In genomic region chr16:71855937-71856662, GRCh38 we compare ENCODE assay signal across 17 cellular contexts. TPM values are rescaled to one million over a fixed set of nuclear protein-coding genes. Genes with fewer than 3 reads are reported as not detected.
DNase-seq lines count a peak whose midpoint lies in the region; ATAC-seq and TF ChIP-seq lines count a peak whose summit lies in the region.
"Had no signal": no experiment of that assay in that cellular context is flagged by ENCODE, and none has a peak within 500 bp of the region (broad histone marks: within the 10 kb centered on the region; RNA-seq: fewer than 3 reads in every experiment).

No MANE protein-coding gene starts in this region.

- ATAC-seq in GM19351 (IDR thresholded peaks at IDR 0.05; ENCODE audit: unreplicated experiment), result peak; percentile 41
- ATAC-seq: pancreas had no signal

- H3K36me3 ChIP-seq in spleen, result peaks cover 0 to 99% (median 41%) of the 10 kb centered on the region in 6 donors

- 69 to 87% (median 84%) methylated on average over 5 of the region's 5 CpGs for WGBS in spleen, 5 donors

- DNase-seq in activated T-cell treated with anti-CD3 and anti-CD28 coated beads for 48 hours (ENCODE audit: low read depth) (peak; percentile 19), spleen (peak; percentile 67), endothelial cell (ENCODE audit: low spot score) (no peak), SIG-M5 (lab: John Stamatoyannopoulos, UW) (no peak), NCI-H2196 treated with DMSO at 0.1 percent for 48 hours (lab: John Stamatoyannopoulos, UW; ENCODE audit: unreplicated experiment) (no peak)
- DNase-seq in activated T-cell treated with anti-CD3 and anti-CD28 coated beads, Interleukin-2, amount 50 U/mL, for 1 hour, result no peak
- DNase-seq in activated T-helper 2 cell treated with anti-CD3 and anti-CD28 coated beads, Interferon-gamma antibody, Interleukin-2, Interleukin-4, amounts not matched to agents 10 μg/mL and 5 μg/mL and 100 μg/mL, durations not matched to agents 14 hours and 24 hours and 36 hours (ENCODE audit: low spot score), result no peak
- DNase-seq: amygdala, cerebellar nuclear complex, COR-L47, NCI-H2081 treated with DMSO at 0.1 percent for 48 hours, NCI-H526, OCI-M1, pancreas had no signal

- peak overlapping the region; percentile 86 for H3K27ac Mint-ChIP-seq in activated T-helper 2 cell treated with anti-CD3 and anti-CD28 coated beads, Interferon-gamma antibody, Interleukin-2, Interleukin-4, amounts not matched to agents 10 μg/mL and 5 μg/mL and 100 μg/mL, durations not matched to agents 14 hours and 24 hours and 36 hours
- no peak overlapping the region for H3K27ac Mint-ChIP-seq in endothelial cell (ENCODE audit: unreplicated experiment)

- no peaks in the 10 kb centered on the region for H3K9me3 Mint-ChIP-seq in activated T-helper 2 cell treated with anti-CD3 and anti-CD28 coated beads, Interferon-gamma antibody, Interleukin-2, Interleukin-4, amounts not matched to agents 10 μg/mL and 5 μg/mL and 100 μg/mL, durations not matched to agents 14 hours and 24 hours and 36 hours
- H3K9me3 Mint-ChIP-seq in endothelial cell (ENCODE audit: unreplicated experiment), result no peaks in the 10 kb centered on the region

- H3K4me3 Mint-ChIP-seq in activated T-helper 2 cell treated with anti-CD3 and anti-CD28 coated beads, Interferon-gamma antibody, Interleukin-2, Interleukin-4, amounts not matched to agents 10 μg/mL and 5 μg/mL and 100 μg/mL, durations not matched to agents 14 hours and 24 hours and 36 hours (ENCODE audit: low read depth), result no peak overlapping the region
- no peak overlapping the region for H3K4me3 Mint-ChIP-seq in endothelial cell (ENCODE audit: unreplicated experiment)

- no peaks in the 10 kb centered on the region for H3K27me3 Mint-ChIP-seq in activated T-helper 2 cell treated with anti-CD3 and anti-CD28 coated beads, Interferon-gamma antibody, Interleukin-2, Interleukin-4, amounts not matched to agents 10 μg/mL and 5 μg/mL and 100 μg/mL, durations not matched to agents 14 hours and 24 hours and 36 hours (ENCODE audit: low read depth)
- peaks cover 4% of the 10 kb centered on the region for H3K27me3 Mint-ChIP-seq in endothelial cell (ENCODE audit: unreplicated experiment)

- peak overlapping the region in 1 of 8 donors; percentile 22 for H3K4me3 ChIP-seq in spleen
- H3K4me3 ChIP-seq: pancreas, SJSA1, skin epidermis had no signal

- TF ChIP-seq CTCF in spleen (IDR thresholded peaks at IDR 0.05 in 8 of 11, conservative IDR thresholded peaks at IDR 0.05 in 3 of 11), result no peak
- TF ChIP-seq CTCF in endothelial cell (IDR thresholded peaks at IDR 0.05; ENCODE audit: unreplicated experiment), result no peak

- no peaks in the 10 kb centered on the region for H3K27me3 ChIP-seq in spleen (replicated peaks in 1 of 7)
- H3K27me3 ChIP-seq: pancreas, SJSA1 had no signal

- no peaks in the 10 kb centered on the region for H3K9me3 ChIP-seq in spleen
- H3K9me3 ChIP-seq: pancreas, SJSA1 had no signal

- intact Hi-C loops in activated T-helper 2 cell treated with anti-CD3 and anti-CD28 coated beads, Interferon-gamma antibody, Interleukin-2, Interleukin-4, amounts not matched to agents 10 μg/mL and 5 μg/mL and 100 μg/mL, durations not matched to agents 14 hours and 24 hours and 36 hours (cut with micrococcal nuclease), result no loop called here
- intact Hi-C loops in spleen (cut with DNase I; ENCODE audit: low total_unique reads), result no loop called here

- peak overlapping the region in 4 of 8 donors; percentile 31 to 75 (median 44) for H3K27ac ChIP-seq in spleen
- H3K27ac ChIP-seq: pancreas, SJSA1 had no signal

- H3K36me3 Mint-ChIP-seq in activated T-helper 2 cell treated with anti-CD3 and anti-CD28 coated beads, Interferon-gamma antibody, Interleukin-2, Interleukin-4, amounts not matched to agents 10 μg/mL and 5 μg/mL and 100 μg/mL, durations not matched to agents 14 hours and 24 hours and 36 hours (ENCODE audit: low read depth), result peaks cover 48% of the 10 kb centered on the region
- peaks cover 24% of the 10 kb centered on the region for H3K36me3 Mint-ChIP-seq in endothelial cell (ENCODE audit: low read depth, unreplicated experiment)

- no peak for TF ChIP-seq POLR2A in spleen (IDR thresholded peaks at IDR 0.05)

- H3K4me1 ChIP-seq in spleen, result peaks cover 7 to 74% (median 41%) of the 10 kb centered on the region in 6 donors
- H3K4me1 ChIP-seq: SJSA1 had no signal

- H3K4me1 Mint-ChIP-seq in activated T-helper 2 cell treated with anti-CD3 and anti-CD28 coated beads, Interferon-gamma antibody, Interleukin-2, Interleukin-4, amounts not matched to agents 10 μg/mL and 5 μg/mL and 100 μg/mL, durations not matched to agents 14 hours and 24 hours and 36 hours (ENCODE audit: low read depth), result peaks cover 18% of the 10 kb centered on the region
- H3K4me1 Mint-ChIP-seq in endothelial cell (ENCODE audit: unreplicated experiment), result peaks cover 6% of the 10 kb centered on the region

RNA-seq across cellular contexts. Expression of gene ATXN1L, which starts 10.3 kb away (rescaled TPM):
- 17.2 and 19.7 TPM in 2 replicates for total RNA-seq in activated T-helper 2 cell treated with anti-CD3 and anti-CD28 coated beads, Interferon-gamma antibody, Interleukin-2, Interleukin-4, amounts not matched to agents 10 μg/mL and 5 μg/mL and 100 μg/mL, durations not matched to agents 14 hours and 24 hours and 36 hours
- total RNA-seq in spleen, result 10 to 100 TPM; 25.5 to 37.5 (median 31.1) TPM
- 1 to 10 TPM; 3.1 to 8.1 (median 3.3) TPM for polyA plus RNA-seq in spleen
- total RNA-seq in endothelial cell (ENCODE audit: unreplicated experiment), result 34.4 TPM

RNA-seq across cellular contexts. Expression of gene ZNF821, which starts 27.9 kb away (rescaled TPM):
- total RNA-seq in activated T-helper 2 cell treated with anti-CD3 and anti-CD28 coated beads, Interferon-gamma antibody, Interleukin-2, Interleukin-4, amounts not matched to agents 10 μg/mL and 5 μg/mL and 100 μg/mL, durations not matched to agents 14 hours and 24 hours and 36 hours, result 7.9 and 9.2 TPM in 2 replicates
- total RNA-seq in spleen, result 10 to 100 TPM in 5 of 7 donors, 1 to 10 TPM in 2; 7.9 to 15.9 (median 10.6) TPM
- 10 to 100 TPM in 1 of 3 donors, 1 to 10 TPM in 2; 8.7 to 13.7 (median 9.6) TPM for polyA plus RNA-seq in spleen
- total RNA-seq in endothelial cell (ENCODE audit: unreplicated experiment), result 17.7 TPM

RNA-seq across cellular contexts. Expression of gene IST1, which starts 39.2 kb away (rescaled TPM):
- 158 and 167 TPM in 2 replicates for total RNA-seq in activated T-helper 2 cell treated with anti-CD3 and anti-CD28 coated beads, Interferon-gamma antibody, Interleukin-2, Interleukin-4, amounts not matched to agents 10 μg/mL and 5 μg/mL and 100 μg/mL, durations not matched to agents 14 hours and 24 hours and 36 hours
- 100 to 1,000 TPM; 208 to 249 (median 232) TPM for total RNA-seq in spleen
- 100 to 1,000 TPM in 2 of 3 donors, 10 to 100 TPM in 1; 99.0 to 131 (median 127) TPM for polyA plus RNA-seq in spleen
- total RNA-seq in endothelial cell (ENCODE audit: unreplicated experiment), result 247 TPM

RNA-seq across cellular contexts. Expression of gene AP1G1, which starts 47.5 kb away (rescaled TPM):
- total RNA-seq in activated T-helper 2 cell treated with anti-CD3 and anti-CD28 coated beads, Interferon-gamma antibody, Interleukin-2, Interleukin-4, amounts not matched to agents 10 μg/mL and 5 μg/mL and 100 μg/mL, durations not matched to agents 14 hours and 24 hours and 36 hours, result 90.6 and 91.6 TPM in 2 replicates
- total RNA-seq in spleen (100 to 1,000 TPM in 5 of 7 donors, 10 to 100 TPM in 2; 86.2 to 125 (median 104) TPM), endothelial cell (ENCODE audit: unreplicated experiment) (104 TPM)
- polyA plus RNA-seq in spleen, result 10 to 100 TPM; 11.2 to 15.8 (median 14.5) TPM

Comparison
In these comparisons a context has a peak if more than half of its experiments do, and no peak if none do; other contexts are left out.
1. DNase-seq: peak in activated T-cell treated with anti-CD3 and anti-CD28 coated beads for 48 hours (single experiment) and spleen (single experiment); none in activated T-cell treated with anti-CD3 and anti-CD28 coated beads, Interleukin-2, amount 50 U/mL, for 1 hour (single experiment), activated T-helper 2 cell treated with anti-CD3 and anti-CD28 coated beads, Interferon-gamma antibody, Interleukin-2, Interleukin-4, amounts not matched to agents 10 μg/mL and 5 μg/mL and 100 μg/mL, durations not matched to agents 14 hours and 24 hours and 36 hours (single experiment), endothelial cell (single experiment), SIG-M5 (single experiment) and NCI-H2196 treated with DMSO at 0.1 percent for 48 hours (single experiment).